ENCODE assay signal across 8 cellular contexts in genomic region chr22:29387921-29388758, GRCh38. TPM values are rescaled to one million over a fixed set of nuclear protein-coding genes. Genes with fewer than 3 reads are reported as not detected.
A peak's percentile ranks its signal among the peaks of the same experiment; 100 is the strongest.
DNase-seq lines count a peak whose midpoint lies in the region; ATAC-seq lines count a peak whose summit lies in the region.

AP1B1 (minus strand) TSS chr22:29388570; CDS start chr22:29367243, 21,327 bp downstream.

- ATAC-seq in GM19372 (IDR thresholded peaks at IDR 0.05; ENCODE audit: low read depth, unreplicated experiment) (peak; percentile 85), HG03558 (IDR thresholded peaks at IDR 0.05; ENCODE audit: extremely low read depth, unreplicated experiment) (peak; percentile 44), left lobe of liver (peak; percentile 95)

- H4K20me1 ChIP-seq in BLaER1 treated with 17β-estradiol and CSF1 and Interleukin-3, amounts not matched to agents 10 nM and 100 nM, result peaks cover 0 to 40% (median 29%) of the 10 kb centered on the region in 11 experiments; a peak in 21 of 22 replicates

- peaks cover 0 to 19% (median 9%) of the 10 kb centered on the region in 11 experiments; a peak in 7 of 22 replicates for H3K36me3 ChIP-seq in BLaER1 treated with 17β-estradiol and CSF1 and Interleukin-3, amounts not matched to agents 10 nM and 100 nM

- H3K4me1 ChIP-seq in BLaER1 treated with 17β-estradiol and CSF1 and Interleukin-3, amounts not matched to agents 10 nM and 100 nM, result peaks cover 61 to 69% (median 68%) of the 10 kb centered on the region in 10 experiments

- peak within 1 kb of the TSS; percentile 74 to 91 (median 84) for H3K4me3 ChIP-seq in BLaER1 treated with 17β-estradiol and CSF1 and Interleukin-3, amounts not matched to agents 10 nM and 100 nM

- no peaks in the 10 kb centered on the region for H3K27me3 ChIP-seq in BLaER1 treated with 17β-estradiol and CSF1 and Interleukin-3, amounts not matched to agents 10 nM and 100 nM

- peak within 1 kb of the TSS; percentile 65 to 82 (median 74) for H3K27ac ChIP-seq in BLaER1 treated with 17β-estradiol and CSF1 and Interleukin-3, amounts not matched to agents 10 nM and 100 nM

- peak within 1 kb of the TSS; percentile 71 to 91 (median 84) for H3K9ac ChIP-seq in BLaER1 treated with 17β-estradiol and CSF1 and Interleukin-3, amounts not matched to agents 10 nM and 100 nM

- peak; percentile 47 for DNase-seq in NCI-H748 treated with DMSO at 0.1 percent for 48 hours (lab: John Stamatoyannopoulos, UW)
- DNase-seq in activated CD4-positive, alpha-beta T cell treated with anti-CD3 and anti-CD28 coated beads, Interleukin-2, amount 50 U/mL, for 24 hours (ENCODE audit: low read depth in 1 of 2, low spot score in 1 of 2), result peak; percentile 86 to 93
- DNase-seq in dedifferentiated amniotic fluid mesenchymal stem cell (ENCODE audit: extremely low spot score), result peak; percentile 69
- peak; percentile 96 for DNase-seq in left lobe of liver (ENCODE audit: low spot score)
- peak; percentile 91 for DNase-seq in stimulated activated CD4-positive, alpha-beta T cell treated with anti-CD3 and anti-CD28 coated beads, Interleukin-2, amount 100 ng/mL, for 4 hours (ENCODE audit: low read depth)

- peak within 1 kb of the TSS; percentile 85 to 99 (median 93) for H3K4me2 ChIP-seq in BLaER1 treated with 17β-estradiol and CSF1 and Interleukin-3, amounts not matched to agents 10 nM and 100 nM

- H3K9me3 ChIP-seq in BLaER1 treated with 17β-estradiol and CSF1 and Interleukin-3, amounts not matched to agents 10 nM and 100 nM (replicated peaks in 1 of 11), result no peaks in the 10 kb centered on the region

RNA-seq across cellular contexts. Expression of gene AP1B1, which starts in this region (rescaled TPM):
- total RNA-seq in left lobe of liver, result 37.9 TPM

Comparison
In these comparisons a context has a peak if more than half of its experiments do, and no peak if none do; other contexts are left out.
1. Peak in every context shown above with its lines: DNase-seq, ATAC-seq, H3K4me3 ChIP-seq and H3K27ac ChIP-seq.
2. ATAC-seq: peak in every context shown above with its lines; median percentile 95 in left lobe of liver; 85 in GM19372; 44 in HG03558.